ENCODE assay signal across 29 cellular contexts in the genomic region with DNA sequence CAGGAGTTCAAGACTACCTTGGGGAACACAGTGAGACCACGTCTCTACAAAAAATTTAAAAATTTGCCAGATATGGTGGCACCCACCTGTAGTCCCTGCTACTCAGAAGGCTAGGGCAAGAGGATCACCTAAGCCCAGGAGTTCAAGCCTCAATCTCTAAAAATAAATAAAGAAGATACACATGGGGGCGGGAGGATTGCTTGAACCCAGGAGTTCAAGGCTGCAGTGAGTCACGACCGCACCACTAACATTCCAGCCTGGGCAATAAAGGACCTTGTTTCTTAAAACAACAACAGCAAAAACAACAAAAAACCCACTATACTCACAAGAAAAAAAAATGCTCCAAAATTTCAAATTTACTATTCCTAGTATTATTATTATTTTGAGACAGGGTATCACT.
"Had no signal": no experiment of that assay in that cellular context is flagged by ENCODE, and none has a peak within 500 bp of the region (broad histone marks: within the 10 kb centered on the region; RNA-seq: fewer than 3 reads in every experiment).

No MANE protein-coding gene starts in this region.

- H3K4me3 Mint-ChIP-seq: stimulated activated effector memory CD8-positive, alpha-beta T cell treated with anti-CD3 and anti-CD28 coated beads, Interleukin-12 subunit alpha, Interleukin-12 subunit beta, amount 100 ng/mL, for 72 hours; stimulated activated memory B cell treated with anti-CD40 and anti-IgM and Interleukin-4, amounts not matched to agents 10 μg/mL and 1 μg/mL and 100 μg/mL, for 72 hours; stimulated activated naive B cell treated with anti-CD40 and anti-IgM and Interleukin-4, amounts not matched to agents 10 μg/mL and 1 μg/mL and 100 μg/mL, for 72 hours; stimulated activated naive CD8-positive, alpha-beta T cell treated with anti-CD3 and anti-CD28 coated beads, Interleukin-15, amount 100 ng/mL, for 72 hours; stimulated activated naive CD8-positive, alpha-beta T cell treated with anti-CD3 and anti-CD28 coated beads, Interleukin-15, Interleukin-2, amounts not matched to agents 100 ng/mL and 50 ng/mL, for 24 hours; type B pancreatic cell had no signal

- H3K4me3 ChIP-seq: stomach, suprapubic skin, testis, thoracic aorta, thyroid gland, tibial artery, tibial nerve, transverse colon, upper lobe of left lung, upper lobe of right lung, uterus, vagina had no signal

- FAIRE-seq: urothelium cell line had no signal

- H3K4me1 ChIP-seq: stomach, suprapubic skin, thyroid gland, tibial artery, tibial nerve, transverse colon, upper lobe of left lung, upper lobe of right lung, uterus, vagina had no signal

- H3K9me3 Mint-ChIP-seq: stimulated activated effector memory CD8-positive, alpha-beta T cell treated with anti-CD3 and anti-CD28 coated beads, Interleukin-12 subunit alpha, Interleukin-12 subunit beta, amount 100 ng/mL, for 72 hours; stimulated activated memory B cell treated with anti-CD40 and anti-IgM and Interleukin-4, amounts not matched to agents 10 μg/mL and 1 μg/mL and 100 μg/mL, for 72 hours; stimulated activated naive B cell treated with anti-CD40 and anti-IgM and Interleukin-4, amounts not matched to agents 10 μg/mL and 1 μg/mL and 100 μg/mL, for 72 hours; stimulated activated naive CD8-positive, alpha-beta T cell treated with anti-CD3 and anti-CD28 coated beads, Interleukin-15, amount 100 ng/mL, for 72 hours; stimulated activated naive CD8-positive, alpha-beta T cell treated with anti-CD3 and anti-CD28 coated beads, Interleukin-15, Interleukin-2, amounts not matched to agents 100 ng/mL and 50 ng/mL, for 24 hours; type B pancreatic cell had no signal

- ATAC-seq: stimulated activated effector memory CD8-positive, alpha-beta T cell treated with anti-CD3 and anti-CD28 coated beads, Interleukin-12 subunit alpha, Interleukin-12 subunit beta, amount 100 ng/mL, for 72 hours; stimulated activated memory B cell treated with anti-CD40 and anti-IgM and Interleukin-4, amounts not matched to agents 10 μg/mL and 1 μg/mL and 100 μg/mL, for 72 hours; stimulated activated naive B cell treated with anti-CD40 and anti-IgM and Interleukin-4, amounts not matched to agents 10 μg/mL and 1 μg/mL and 100 μg/mL, for 72 hours; stimulated activated naive CD8-positive, alpha-beta T cell treated with anti-CD3 and anti-CD28 coated beads, Interleukin-15, amount 100 ng/mL, for 72 hours; stimulated activated naive CD8-positive, alpha-beta T cell treated with anti-CD3 and anti-CD28 coated beads, Interleukin-15, Interleukin-2, amounts not matched to agents 100 U/mL and 50 U/mL, for 24 hours; upper lobe of right lung had no signal

- H3K27ac Mint-ChIP-seq: stimulated activated effector memory CD8-positive, alpha-beta T cell treated with anti-CD3 and anti-CD28 coated beads, Interleukin-12 subunit alpha, Interleukin-12 subunit beta, amount 100 ng/mL, for 72 hours; stimulated activated memory B cell treated with anti-CD40 and anti-IgM and Interleukin-4, amounts not matched to agents 10 μg/mL and 1 μg/mL and 100 μg/mL, for 72 hours; stimulated activated naive B cell treated with anti-CD40 and anti-IgM and Interleukin-4, amounts not matched to agents 10 μg/mL and 1 μg/mL and 100 μg/mL, for 72 hours; stimulated activated naive CD8-positive, alpha-beta T cell treated with anti-CD3 and anti-CD28 coated beads, Interleukin-15, Interleukin-2, amounts not matched to agents 100 ng/mL and 50 ng/mL, for 24 hours; type B pancreatic cell had no signal

- H3K9me3 ChIP-seq: stomach, suprapubic skin, testis, thoracic aorta, thyroid gland, tibial artery, tibial nerve, transverse colon, upper lobe of left lung, upper lobe of right lung, uterus, vagina had no signal

- H3K36me3 ChIP-seq: uterus had no signal

- H3K27me3 ChIP-seq: stomach, suprapubic skin, testis, thyroid gland, tibial artery, tibial nerve, transverse colon, upper lobe of left lung, upper lobe of right lung, uterus, vagina had no signal

- DNase-seq: stimulated activated CD4-positive, alpha-beta T cell treated with anti-CD3 and anti-CD28 coated beads, Interleukin-2, amount 100 ng/mL, for 48 hours; stimulated activated CD4-positive, alpha-beta T cell treated with anti-CD3 and anti-CD28 coated beads, Interleukin-4, amount 100 ng/mL, for 1 hour; stimulated activated CD4-positive, alpha-beta T cell treated with anti-CD3 and anti-CD28 coated beads, Interleukin-4, amount 100 ng/mL, for 24 hours; stimulated activated CD4-positive, alpha-beta T cell treated with anti-CD3 and anti-CD28 coated beads, Interleukin-4, amount 100 ng/mL, for 4 hours; stimulated activated CD8-positive, alpha-beta memory T cell treated with anti-CD3 and anti-CD28 coated beads, Interleukin-4, amount 100 ng/mL, for 48 hours; stimulated activated naive B cell treated with anti-CD40 and anti-IgM and Interleukin-4, amounts not matched to agents 10 μg/mL and 1 μg/mL and 100 μg/mL, for 72 hours; stimulated activated naive CD4-positive, alpha-beta T cell; stimulated activated naive CD4-positive, alpha-beta T cell treated with Interleukin-2 at 50 U/mL for 16 hours; stimulated activated naive CD8-positive, alpha-beta T cell treated with anti-CD3 and anti-CD28 coated beads, Interleukin-15, amount 100 ng/mL, for 72 hours; stimulated activated naive CD8-positive, alpha-beta T cell treated with anti-CD3 and anti-CD28 coated beads, Interleukin-15, Interleukin-2, amounts not matched to agents 100 U/mL and 50 U/mL, for 24 hours; stomach; substantia nigra; testis; thyroid gland; tibial artery; transverse colon; trophoblast cell; upper lobe of left lung; upper lobe of right lung; uterus had no signal

- H3K27me3 Mint-ChIP-seq: stimulated activated memory B cell treated with anti-CD40 and anti-IgM and Interleukin-4, amounts not matched to agents 10 μg/mL and 1 μg/mL and 100 μg/mL, for 72 hours; stimulated activated naive B cell treated with anti-CD40 and anti-IgM and Interleukin-4, amounts not matched to agents 10 μg/mL and 1 μg/mL and 100 μg/mL, for 72 hours; stimulated activated naive CD8-positive, alpha-beta T cell treated with anti-CD3 and anti-CD28 coated beads, Interleukin-15, amount 100 ng/mL, for 72 hours; stimulated activated naive CD8-positive, alpha-beta T cell treated with anti-CD3 and anti-CD28 coated beads, Interleukin-15, Interleukin-2, amounts not matched to agents 100 ng/mL and 50 ng/mL, for 24 hours; type B pancreatic cell had no signal

- H3K27ac ChIP-seq: stomach, suprapubic skin, testis, thoracic aorta, thyroid gland, tibial artery, tibial nerve, transverse colon, upper lobe of left lung, upper lobe of right lung, uterus, vagina had no signal

- H3K4me1 Mint-ChIP-seq: stimulated activated effector memory CD8-positive, alpha-beta T cell treated with anti-CD3 and anti-CD28 coated beads, Interleukin-12 subunit alpha, Interleukin-12 subunit beta, amount 100 ng/mL, for 72 hours; stimulated activated memory B cell treated with anti-CD40 and anti-IgM and Interleukin-4, amounts not matched to agents 10 μg/mL and 1 μg/mL and 100 μg/mL, for 72 hours; stimulated activated naive B cell treated with anti-CD40 and anti-IgM and Interleukin-4, amounts not matched to agents 10 μg/mL and 1 μg/mL and 100 μg/mL, for 72 hours; stimulated activated naive CD8-positive, alpha-beta T cell treated with anti-CD3 and anti-CD28 coated beads, Interleukin-15, amount 100 ng/mL, for 72 hours had no signal
